ENCODE assay signal across 33 cellular contexts in the genomic region with DNA sequence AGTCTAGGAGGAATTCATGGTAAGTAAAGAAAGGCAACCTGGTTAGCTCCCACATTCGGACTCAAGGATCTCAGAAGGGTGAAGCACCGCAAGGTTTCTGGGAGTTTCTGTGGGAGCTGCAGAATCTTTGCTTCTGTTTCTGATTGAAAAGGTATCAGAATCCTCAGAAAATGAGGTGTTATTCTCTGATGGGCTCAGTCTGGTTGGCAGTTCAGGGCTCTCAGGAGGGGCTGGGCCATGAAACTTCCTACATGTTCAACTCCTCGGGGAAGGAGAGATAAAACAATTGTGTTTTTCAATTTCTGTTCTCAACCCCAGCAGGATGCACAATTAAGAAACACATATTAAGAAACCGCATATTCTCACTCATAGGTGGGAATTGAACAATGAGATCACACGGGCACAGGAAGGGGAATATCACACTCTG. TPM values are rescaled to one million over a fixed set of nuclear protein-coding genes. Genes with fewer than 3 reads are reported as not detected.
DNase-seq lines count a peak whose midpoint lies in the region; ATAC-seq, FAIRE-seq and TF ChIP-seq lines count a peak whose summit lies in the region.
"Had no signal": no experiment of that assay in that cellular context is flagged by ENCODE, and none has a peak within 500 bp of the region (broad histone marks: within the 10 kb centered on the region; RNA-seq: fewer than 3 reads in every experiment).

No MANE protein-coding gene starts in this region.

- no peaks in the 10 kb centered on the region for H3K36me3 Mint-ChIP-seq in astrocyte (ENCODE audit: low read depth, unreplicated experiment)
- H3K36me3 Mint-ChIP-seq: brain; CD14-positive monocyte; memory B cell; stimulated activated effector memory CD8-positive, alpha-beta T cell treated with anti-CD3 and anti-CD28 coated beads, Interleukin-12 subunit alpha, Interleukin-12 subunit beta, amount 100 ng/mL, for 72 hours had no signal

- no peaks in the 10 kb centered on the region for H3K9me3 ChIP-seq in astrocyte (ENCODE audit: insufficient read depth, low read depth, low read length)
- H3K9me3 ChIP-seq: adrenal gland, MG63, neutrophil, right lobe of liver had no signal

- H3K4me3 Mint-ChIP-seq in astrocyte (ENCODE audit: unreplicated experiment), result no peak overlapping the region
- H3K4me3 Mint-ChIP-seq: brain; CD14-positive monocyte; memory B cell; stimulated activated effector memory CD8-positive, alpha-beta T cell treated with anti-CD3 and anti-CD28 coated beads, Interleukin-12 subunit alpha, Interleukin-12 subunit beta, amount 100 ng/mL, for 72 hours had no signal

- DNase-seq in ELF-1 (ENCODE audit: low read depth, low spot score) (peak; percentile 1), HuH-7.5 (ENCODE audit: low spot score) (peak; percentile 0), astrocyte (ENCODE audit: low read depth) (no peak), left kidney (ENCODE audit: low read depth, low spot score) (peak; percentile 1), NCI-H524 treated with DMSO at 0.1 percent for 48 hours (lab: John Stamatoyannopoulos, UW) (no peak), A172 (ENCODE audit: low spot score) (no peak)
- no peak for DNase-seq in stimulated activated naive CD8-positive, alpha-beta T cell treated with anti-CD3 and anti-CD28 coated beads, Interleukin-15, Interleukin-2, amounts not matched to agents 100 U/mL and 50 U/mL, for 24 hours
- DNase-seq: activated CD4-positive, alpha-beta T cell treated with anti-CD3 and anti-CD28 coated beads, Interleukin-2, amount 50 U/mL, for 4 hours; activated naive CD4-positive, alpha-beta T cell treated with Interleukin-2 at 50 U/mL for 16 hours; adrenal gland; glutamatergic neuron; GOT3; MG63; NCI-H1417 treated with DMSO at 0.1 percent for 48 hours; NCI-H2081; NCI-H345; NCI-H774; stimulated activated CD4-positive, alpha-beta T cell treated with anti-CD3 and anti-CD28 coated beads, Interleukin-4, amount 100 ng/mL, for 24 hours; substantia nigra; T-helper 9 cell had no signal

- TF ChIP-seq CTCF in astrocyte (IDR thresholded peaks at IDR 0.05; ENCODE audit: insufficient read depth, low read depth, low read length), result no peak

- no peaks in the 10 kb centered on the region for H3K36me3 ChIP-seq in astrocyte (ENCODE audit: insufficient read depth, low read length)
- H3K36me3 ChIP-seq: adrenal gland, MG63, neutrophil, right lobe of liver had no signal

- no peaks in the 10 kb centered on the region for H3K27me3 ChIP-seq in astrocyte (ENCODE audit: insufficient read depth, low read length)
- H3K27me3 ChIP-seq: adrenal gland, MG63, neutrophil, right lobe of liver had no signal

- H3K4me1 ChIP-seq in astrocyte (ENCODE audit: insufficient read depth, low read length), result no peaks in the 10 kb centered on the region
- H3K4me1 ChIP-seq: adrenal gland, right lobe of liver had no signal

- peak overlapping the region; percentile 34 for H3K27ac Mint-ChIP-seq in astrocyte (ENCODE audit: unreplicated experiment)
- H3K27ac Mint-ChIP-seq: brain; memory B cell; stimulated activated effector memory CD8-positive, alpha-beta T cell treated with anti-CD3 and anti-CD28 coated beads, Interleukin-12 subunit alpha, Interleukin-12 subunit beta, amount 100 ng/mL, for 72 hours had no signal

- H3K9me3 Mint-ChIP-seq in astrocyte (ENCODE audit: unreplicated experiment), result no peaks in the 10 kb centered on the region
- H3K9me3 Mint-ChIP-seq: brain; CD14-positive monocyte; memory B cell; stimulated activated effector memory CD8-positive, alpha-beta T cell treated with anti-CD3 and anti-CD28 coated beads, Interleukin-12 subunit alpha, Interleukin-12 subunit beta, amount 100 ng/mL, for 72 hours had no signal

- H3K4me2 ChIP-seq in astrocyte (ENCODE audit: low read length), result no peak overlapping the region

- ATAC-seq in GM18870 (IDR thresholded peaks at IDR 0.05; ENCODE audit: unreplicated experiment), result no peak
- ATAC-seq in stimulated activated naive CD8-positive, alpha-beta T cell treated with anti-CD3 and anti-CD28 coated beads, Interleukin-15, Interleukin-2, amounts not matched to agents 100 U/mL and 50 U/mL, for 24 hours, result no peak
- ATAC-seq: stimulated activated effector memory CD8-positive, alpha-beta T cell treated with anti-CD3 and anti-CD28 coated beads, Interleukin-12 subunit alpha, Interleukin-12 subunit beta, amount 100 ng/mL, for 72 hours had no signal

- no peak overlapping the region for H2AFZ ChIP-seq in astrocyte (ENCODE audit: low read depth, low read length)

- H3K4me3 ChIP-seq in astrocyte (ENCODE audit: insufficient read depth, low read depth, low read length), result no peak overlapping the region
- H3K4me3 ChIP-seq: adrenal gland, MG63, right lobe of liver had no signal

- no peaks in the 10 kb centered on the region for H3K4me1 Mint-ChIP-seq in astrocyte (ENCODE audit: low read depth, unreplicated experiment)
- H3K4me1 Mint-ChIP-seq: brain; memory B cell; stimulated activated effector memory CD8-positive, alpha-beta T cell treated with anti-CD3 and anti-CD28 coated beads, Interleukin-12 subunit alpha, Interleukin-12 subunit beta, amount 100 ng/mL, for 72 hours had no signal

- H3K27me3 Mint-ChIP-seq in astrocyte (ENCODE audit: low read depth, unreplicated experiment), result no peaks in the 10 kb centered on the region
- H3K27me3 Mint-ChIP-seq: brain, memory B cell had no signal

- FAIRE-seq in astrocyte (lab: Jason Lieb, UNC), result no peak
- FAIRE-seq: D721Med, GM12892 had no signal

- no peaks in the 10 kb centered on the region for H4K20me1 ChIP-seq in astrocyte (ENCODE audit: insufficient read depth, low read length)

- H3K27ac ChIP-seq in astrocyte (ENCODE audit: low read depth, low read length), result no peak overlapping the region
- H3K27ac ChIP-seq: adrenal gland, epithelial cell of prostate, neutrophil, right lobe of liver had no signal

- no peak overlapping the region for H3K9ac ChIP-seq in astrocyte (ENCODE audit: low read length)

- no peaks in the 10 kb centered on the region for H3K79me2 ChIP-seq in astrocyte (ENCODE audit: insufficient read depth, low read length)

RNA-seq across cellular contexts. Expression of gene OR2A7, which starts 9.1 kb away (rescaled TPM):
- 0.62 and 0.64 TPM in 2 replicates for total RNA-seq in astrocyte
- total RNA-seq in A172 (2014; rRNA removed; shearing (Covaris generic)), result not detected in 2 replicates

RNA-seq across cellular contexts. Expression of gene CTAGE8, which starts 13.6 kb away (rescaled TPM):
- 0.96 and 0.98 TPM in 2 replicates for total RNA-seq in astrocyte
- not detected in 2 replicates for total RNA-seq in A172 (2014; rRNA removed; shearing (Covaris generic))

RNA-seq across cellular contexts. Expression of gene OR2A42, which starts 16.1 kb away (rescaled TPM):
- total RNA-seq in astrocyte, result not detected in 2 replicates
- total RNA-seq in A172 (2014; rRNA removed; shearing (Covaris generic)), result not detected in 2 replicates
- total RNA-seq: Daoy, right lobe of liver had no signal

RNA-seq across cellular contexts. Expression of gene OR2A1, which starts 56.7 kb away (rescaled TPM):
- total RNA-seq in astrocyte, result not detected in 2 replicates
- total RNA-seq in A172 (2014; rRNA removed; shearing (Covaris generic)), result not detected in 2 replicates
- total RNA-seq: chondrocyte, posterior vena cava had no signal

RNA-seq across cellular contexts. Expression of gene ARHGEF35, which starts 59.9 kb away (rescaled TPM):
- 4.4 and 5.0 TPM in 2 replicates for total RNA-seq in astrocyte
- total RNA-seq in A172 (2014; rRNA removed; shearing (Covaris generic)), result not detected in 2 replicates

Comparison
In these comparisons a context has a peak if more than half of its experiments do, and no peak if none do; other contexts are left out.
1. DNase-seq: peak in ELF-1 (single experiment), HuH-7.5 (single experiment) and left kidney (single experiment); none in astrocyte (single experiment), NCI-H524 treated with DMSO at 0.1 percent for 48 hours (single experiment), stimulated activated naive CD8-positive, alpha-beta T cell treated with anti-CD3 and anti-CD28 coated beads, Interleukin-15, Interleukin-2, amounts not matched to agents 100 U/mL and 50 U/mL, for 24 hours (single experiment) and A172 (single experiment).